8 cellular contexts compared by ENCODE assay signal in the genomic region with DNA sequence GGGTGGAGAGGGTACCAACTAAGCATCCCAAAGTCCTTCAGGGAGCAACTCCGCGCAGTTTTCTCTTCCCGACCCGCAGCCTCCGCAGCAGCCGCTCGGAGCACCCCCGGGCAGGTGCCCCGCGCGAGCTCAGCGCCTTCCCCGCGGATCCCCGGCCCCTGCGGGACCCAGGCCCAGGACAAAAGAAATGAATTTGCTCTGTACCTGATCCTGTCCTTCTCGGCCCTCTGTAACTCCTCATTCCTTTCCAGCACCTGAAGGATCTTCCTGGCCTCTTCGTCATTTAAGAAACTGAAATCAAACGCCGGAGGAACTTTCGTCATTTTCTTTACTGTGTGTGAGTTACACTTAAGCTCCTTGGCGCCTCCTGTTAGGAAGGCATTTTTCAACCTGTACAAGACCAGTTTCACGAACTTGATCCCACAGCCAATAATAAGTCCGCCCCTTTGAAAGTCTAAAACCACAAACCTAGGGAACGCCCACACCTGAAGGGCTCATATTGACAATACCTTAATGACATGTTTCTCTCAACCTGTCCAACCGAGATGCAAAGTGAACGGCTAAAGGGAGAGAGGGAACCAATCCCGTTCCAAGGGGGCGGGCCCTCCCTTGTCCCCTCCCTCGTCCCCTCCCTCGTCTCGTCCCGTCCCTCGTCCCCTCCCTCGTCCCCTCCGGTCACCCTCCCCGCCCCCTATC. TPM values are rescaled to one million over a fixed set of nuclear protein-coding genes. Genes with fewer than 3 reads are reported as not detected.
A peak's percentile ranks its signal among the peaks of the same experiment; 100 is the strongest.
DNase-seq lines count a peak whose midpoint lies in the region; ATAC-seq and TF ChIP-seq lines count a peak whose summit lies in the region.

A gene with protein sequence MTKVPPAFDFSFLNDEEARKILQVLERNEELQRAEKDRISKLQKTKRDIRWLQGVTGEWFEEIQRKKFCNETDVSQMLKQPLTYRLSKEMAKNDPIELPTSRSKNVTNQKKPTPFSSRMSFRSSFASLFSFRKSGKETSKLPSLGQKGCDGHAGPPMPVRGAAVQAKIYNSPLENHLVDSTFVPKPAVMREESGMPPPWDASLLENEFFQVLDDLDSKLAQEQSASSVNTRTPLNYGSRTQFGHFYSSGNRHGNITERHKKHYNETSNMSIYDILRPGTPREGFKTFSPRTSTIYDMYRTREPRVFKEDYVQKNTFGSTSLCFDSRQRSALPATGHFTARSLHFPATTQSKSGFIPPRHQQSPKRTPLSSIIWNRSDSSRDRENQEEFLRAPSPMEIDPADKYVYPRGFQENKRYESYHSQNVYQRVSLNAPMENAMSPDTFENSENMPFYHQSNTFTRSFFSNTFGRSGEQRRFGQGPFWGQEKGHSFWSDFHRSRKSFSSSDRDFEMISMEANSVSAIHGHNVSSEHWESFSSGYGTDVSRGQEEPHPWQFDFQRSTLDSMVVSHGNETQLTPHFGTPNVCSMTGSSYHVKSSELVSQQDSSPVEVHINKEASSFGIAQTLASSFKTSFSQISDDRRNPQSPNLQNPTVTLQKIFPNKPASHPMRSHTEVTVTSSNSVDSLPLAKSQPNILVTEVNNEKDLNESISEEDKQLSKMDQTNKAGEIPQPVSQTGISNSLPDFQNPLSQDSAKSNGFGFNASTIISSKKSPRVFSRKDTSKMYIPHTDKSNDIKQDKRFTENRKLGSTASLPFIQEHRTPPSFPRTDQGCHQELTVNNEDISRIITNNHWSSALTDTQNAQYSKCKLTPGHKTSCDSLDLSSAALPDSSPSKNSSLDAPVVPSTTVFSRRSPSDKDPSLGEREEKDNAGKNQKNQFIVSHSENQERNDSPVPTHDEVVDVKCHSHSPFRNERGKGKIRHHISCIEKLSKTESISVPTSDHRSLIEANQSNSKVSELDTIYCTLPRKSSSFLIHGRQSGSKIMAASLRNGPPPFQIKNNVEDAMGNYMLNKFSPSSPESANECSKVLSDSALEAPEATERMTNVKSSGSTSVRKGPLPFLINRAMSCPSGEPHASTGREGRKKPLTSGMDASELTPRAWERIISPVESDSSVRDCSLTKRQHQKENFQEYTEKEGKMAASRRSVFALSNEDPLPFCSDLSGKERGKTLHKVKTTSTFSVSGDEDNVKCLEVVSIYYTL (N-terminal part only) (minus strand): TSS at position 555 of the 696 bp plus-strand sequence. CDS start 232 bp downstream, at position 323.

- peak in 1 of 56 donors; percentile 11 for TF ChIP-seq CTCF in dorsolateral prefrontal cortex (IDR thresholded peaks at IDR 0.05 in 54 of 56, conservative IDR thresholded peaks at IDR 0.05 in 2 of 56; ENCODE audit: low read depth in 1 of 56, partially characterized antibody in 56 of 56)
- TF ChIP-seq CTCF in left lung (IDR thresholded peaks at IDR 0.05): no peak

- H3K36me3 ChIP-seq in BLaER1: no peaks in the 10 kb centered on the region
- no peaks in the 10 kb centered on the region for H3K36me3 ChIP-seq in left lung

- H3K9ac ChIP-seq in BLaER1: no peak within 1 kb of the TSS

- intact Hi-C loops in dorsolateral prefrontal cortex (cut with DNase I) (no loop called here), left lung (cut with DNase I) (no loop called here)

- ATAC-seq in GM19372 (IDR thresholded peaks at IDR 0.05; ENCODE audit: low read depth, unreplicated experiment) (peak; percentile 98), HG03520 (IDR thresholded peaks at IDR 0.05; ENCODE audit: unreplicated experiment) (peak; percentile 91), left lung (peak; percentile 96)

- H3K4me2 ChIP-seq in BLaER1: peak within 1 kb of the TSS; percentile 80

- H3K27me3 ChIP-seq in BLaER1 (peaks cover 28% of the 10 kb centered on the region), dorsolateral prefrontal cortex (peaks cover 0 to 14% (median 0%) of the 10 kb centered on the region in 45 donors), left lung (peaks cover 0 to 23% of the 10 kb centered on the region in 2 donors)

- H4K20me1 ChIP-seq in BLaER1: no peaks in the 10 kb centered on the region

- no peaks in the 10 kb centered on the region for H3K4me1 ChIP-seq in BLaER1
- peaks cover 0 to 13% of the 10 kb centered on the region in 2 donors for H3K4me1 ChIP-seq in left lung

- H3K9me3 ChIP-seq in BLaER1 (peaks cover 11% of the 10 kb centered on the region; the same call in 1 of the 2 replicates), left lung (no peaks in the 10 kb centered on the region)

- H3K27ac ChIP-seq in BLaER1: no peak within 1 kb of the TSS
- H3K27ac ChIP-seq in dorsolateral prefrontal cortex: peak within 1 kb of the TSS in 11 of 59 donors; percentile 9 to 66 (median 25)
- H3K27ac ChIP-seq in left lung: peak within 1 kb of the TSS; percentile 74

- DNase-seq in NCI-H524 treated with DMSO at 0.1 percent for 48 hours (lab: John Stamatoyannopoulos, UW): peak; percentile 72
- DNase-seq in activated CD4-positive, alpha-beta T cell treated with anti-CD3 and anti-CD28 coated beads, Interleukin-2, amount 50 U/mL, for 4 hours: peak; percentile 88
- DNase-seq in dorsolateral prefrontal cortex: peak; percentile 43 to 90 (median 62)
- DNase-seq in left lung: peak; percentile 92 to 94
- peak; percentile 89 for DNase-seq in stimulated activated CD4-positive, alpha-beta T cell treated with anti-CD3 and anti-CD28 coated beads, Interleukin-2, amount 100 ng/mL, for 4 hours (ENCODE audit: low read depth)

- H3K4me3 ChIP-seq in BLaER1 (peak within 1 kb of the TSS; percentile 68), dorsolateral prefrontal cortex (peak within 1 kb of the TSS; percentile 39 to 86 (median 74)), left lung (peak within 1 kb of the TSS; percentile 54 to 61)

RNA-seq across cellular contexts. Expression of the gene that starts here (rescaled TPM):
- 10 to 100 TPM in 4 of 120 experiments, 1 to 10 TPM in 116; 1.5 to 12.1 (median 4.9) TPM for total RNA-seq in dorsolateral prefrontal cortex
- total RNA-seq in left lung: 10 to 100 TPM; 27.7 to 31.7 TPM
